8 cellular contexts compared by ENCODE assay signal in the genomic region with DNA sequence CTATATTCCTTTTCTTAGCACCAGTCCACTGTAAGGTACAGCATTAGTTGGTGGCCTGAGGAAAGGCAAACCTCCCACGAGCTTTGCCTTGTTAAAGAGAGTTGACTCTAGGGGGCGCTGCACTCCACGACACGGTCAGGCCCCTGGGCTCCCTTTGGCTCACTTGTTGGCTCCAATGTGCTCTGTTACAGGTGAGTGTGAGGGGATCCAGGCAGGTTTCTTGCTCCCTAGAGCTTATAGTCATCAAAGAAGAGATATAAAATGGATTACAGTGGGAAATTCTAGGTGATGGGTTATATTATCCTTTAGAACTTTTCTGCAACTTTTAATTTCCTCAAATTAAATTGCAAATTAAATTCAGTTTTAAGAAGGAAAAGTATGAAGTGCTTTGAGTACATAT. TPM values are rescaled to one million over a fixed set of nuclear protein-coding genes. Genes with fewer than 3 reads are reported as not detected.
DNase-seq lines count a peak whose midpoint lies in the region; ATAC-seq and TF ChIP-seq lines count a peak whose summit lies in the region.

No MANE protein-coding gene starts in this region.

- intact Hi-C loops in mammary epithelial cell (cut with micrococcal nuclease) = loop anchor here (1.0 to 2.0 kb wide), 8 partner anchors 88 to 433 kb away; partner anchors contain the start of genes CATSPERG and DPF1

- no peak for DNase-seq in BJ (ENCODE audit: low read depth)
- peak; percentile 97 for DNase-seq in GM23338 (ENCODE audit: low spot score)
- peak; percentile 81 for DNase-seq in NCI-H2196 treated with DMSO at 0.1 percent for 48 hours (lab: John Stamatoyannopoulos, UW; ENCODE audit: unreplicated experiment)
- DNase-seq in mammary epithelial cell = peak; percentile 66
- peak; percentile 90 for DNase-seq in islet precursor cell
- DNase-seq in stimulated activated CD4-positive, alpha-beta T cell treated with anti-CD3 and anti-CD28 coated beads, Interleukin-1b, Interleukin-23, amount 100 ng/mL, for 4 hours (ENCODE audit: low read depth in 2 of 2) = peak; percentile 65 to 83

- H2AFZ ChIP-seq in GM23338 (no peak overlapping the region), mammary epithelial cell (ENCODE audit: low read depth, low read length) (no peak overlapping the region)

- dilution Hi-C loops in mammary epithelial cell (cut with HindIII; ENCODE audit: low sequenced_read_pairs) = no loop called here

- no peaks in the 10 kb centered on the region for H3K9me3 ChIP-seq in mammary epithelial cell (replicated peaks; ENCODE audit: insufficient read depth, low read length)

- peak; percentile 25 for ATAC-seq in GM23338
- no peak for ATAC-seq in HG03025 (IDR thresholded peaks at IDR 0.05; ENCODE audit: low FRiP score, unreplicated experiment)

- no TSS peak for BruUV-seq in mammary epithelial cell (replicated peaks; lab: Mats Ljungman, UMichigan)

- H4K20me1 ChIP-seq in GM23338 (replicated peaks; ENCODE audit: insufficient read depth) (no peaks in the 10 kb centered on the region), mammary epithelial cell (ENCODE audit: insufficient read depth, low read length) (no peaks in the 10 kb centered on the region)

- 0% methylated on average over 4 of the region's 4 CpGs for WGBS in mammary epithelial cell (ENCODE audit: low coverage, missing lambda C conversion rate)

- no peak overlapping the region for H3K27ac ChIP-seq in GM23338 (ENCODE audit: low read depth)
- no peak overlapping the region for H3K27ac ChIP-seq in mammary epithelial cell (ENCODE audit: insufficient read depth, low read depth, low read length)

- peaks cover 6% of the 10 kb centered on the region; the same call in 1 of the 2 replicates for H3F3A ChIP-seq in GM23338 (replicated peaks; ENCODE audit: low read depth)

- no peaks in the 10 kb centered on the region; the same call in 1 of the 3 replicates for H3K9me3 Mint-ChIP-seq in GM23338

- H3K4me1 ChIP-seq in GM23338 (ENCODE audit: insufficient read depth) = peaks cover 9% of the 10 kb centered on the region
- peaks cover 7% of the 10 kb centered on the region for H3K4me1 ChIP-seq in mammary epithelial cell (ENCODE audit: insufficient read depth, low read length)

- H3K27me3 ChIP-seq in BJ (ENCODE audit: control insufficient read depth, insufficient read depth, low read length) = no peaks in the 10 kb centered on the region
- H3K27me3 ChIP-seq in GM23338 (ENCODE audit: insufficient read depth) = no peaks in the 10 kb centered on the region
- no peaks in the 10 kb centered on the region for H3K27me3 ChIP-seq in mammary epithelial cell (ENCODE audit: insufficient read depth, low read length)

- H3K4me2 ChIP-seq in GM23338 (no peak overlapping the region), mammary epithelial cell (ENCODE audit: insufficient read depth, low read depth, low read length) (no peak overlapping the region)

- H3K27me3 Mint-ChIP-seq in GM23338 (ENCODE audit: insufficient read depth, low read depth, poor library complexity) = peaks cover 3% of the 10 kb centered on the region

- no peak overlapping the region for H3K27ac Mint-ChIP-seq in GM23338

- H3K9me2 ChIP-seq in GM23338 (ENCODE audit: insufficient read depth) = no peaks in the 10 kb centered on the region

- CTCF ChIA-PET in BJ (lab: Yijun Ruan, JAX) = interaction anchor here (0.6 to 4.9 kb wide), 72 partner anchors 9 to 489 kb away, joined by 3 to 31 read pairs (median 5); partner anchors contain the start of genes CATSPERG and GGN
- CTCF ChIA-PET in mammary epithelial cell (lab: Charles Lee; ENCODE audit: low non-redundant PET) = interaction anchor here (0.5 to 1.2 kb wide), 12 partner anchors 8 to 433 kb away, joined by 3 to 5 read pairs (median 3); partner anchors contain the start of gene CATSPERG

- no peaks in the 10 kb centered on the region for H3K36me3 ChIP-seq in BJ (ENCODE audit: control insufficient read depth, insufficient read depth, low read length)
- H3K36me3 ChIP-seq in GM23338 (ENCODE audit: insufficient read depth) = no peaks in the 10 kb centered on the region
- no peaks in the 10 kb centered on the region for H3K36me3 ChIP-seq in mammary epithelial cell (ENCODE audit: insufficient read depth, low read length)

- H3K79me2 ChIP-seq in GM23338 (replicated peaks; ENCODE audit: insufficient read depth) = peaks cover 3% of the 10 kb centered on the region
- peaks cover 6% of the 10 kb centered on the region for H3K79me2 ChIP-seq in mammary epithelial cell (ENCODE audit: insufficient read depth, low read length)

- POLR2A ChIA-PET in BJ (lab: Charles Lee) = interaction anchor here (0.5 kb wide), 1 partner anchor 330 kb away, joined by 3 read pairs; no protein-coding TSS in a partner anchor

- H3K9ac ChIP-seq in mammary epithelial cell (ENCODE audit: insufficient read depth, low read length) = no peak overlapping the region

- TF ChIP-seq CTCF in BJ (IDR thresholded peaks at IDR 0.05; ENCODE audit: insufficient read depth, low read depth, low read length) (peak; percentile 85), GM23338 (conservative IDR thresholded peaks at IDR 0.05; ENCODE audit: low read depth in 2 of 2) (peak; percentile 95 to 98), WI38 (IDR thresholded peaks at IDR 0.05; ENCODE audit: low read depth, low read length) (peak; percentile 74), mammary epithelial cell (conservative IDR thresholded peaks at IDR 0.05 in 1 of 2, IDR thresholded peaks at IDR 0.05 in 1 of 2; ENCODE audit: extremely low read depth in 1 of 2, insufficient read depth in 1 of 2, low read depth in 1 of 2, low read length in 2 of 2) (peak; percentile 80 to 88)

- H3K4me3 ChIP-seq in BJ (ENCODE audit: low read depth, low read length) = no peak overlapping the region
- no peak overlapping the region for H3K4me3 ChIP-seq in GM23338
- no peak overlapping the region for H3K4me3 ChIP-seq in WI38 (ENCODE audit: low read depth, low read length)
- H3K4me3 ChIP-seq in mammary epithelial cell (replicated peaks in 1 of 3; ENCODE audit: insufficient read depth in 1 of 3, low read depth in 2 of 3, low read length in 3 of 3) = no peak overlapping the region

- H3K4me3 Mint-ChIP-seq in GM23338 = no peak overlapping the region

- H3K4me1 Mint-ChIP-seq in GM23338 = peaks cover 10% of the 10 kb centered on the region

- H3K36me3 Mint-ChIP-seq in GM23338 (ENCODE audit: low read depth) = no peaks in the 10 kb centered on the region

- in situ Hi-C loops in mammary epithelial cell (cut with MboI; ENCODE audit: low sequenced_read_pairs in 2 of 2) = loop anchor here (10.0 kb wide), 4 partner anchors 82 to 432 kb away; partner anchors contain the start of gene CATSPERG (in 1 of the 2)

TF ChIP-seq in GM23338, 12 proteins besides CTCF, POLR2A, EP300 and RAD21:
- TF ChIP-seq, protein P1, sequence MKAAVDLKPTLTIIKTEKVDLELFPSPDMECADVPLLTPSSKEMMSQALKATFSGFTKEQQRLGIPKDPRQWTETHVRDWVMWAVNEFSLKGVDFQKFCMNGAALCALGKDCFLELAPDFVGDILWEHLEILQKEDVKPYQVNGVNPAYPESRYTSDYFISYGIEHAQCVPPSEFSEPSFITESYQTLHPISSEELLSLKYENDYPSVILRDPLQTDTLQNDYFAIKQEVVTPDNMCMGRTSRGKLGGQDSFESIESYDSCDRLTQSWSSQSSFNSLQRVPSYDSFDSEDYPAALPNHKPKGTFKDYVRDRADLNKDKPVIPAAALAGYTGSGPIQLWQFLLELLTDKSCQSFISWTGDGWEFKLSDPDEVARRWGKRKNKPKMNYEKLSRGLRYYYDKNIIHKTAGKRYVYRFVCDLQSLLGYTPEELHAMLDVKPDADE (IDR thresholded peaks at IDR 0.05) = no peak
TF ChIP-seq in GM23338: peak in this region for 0.

RNA-seq across cellular contexts. Expression of gene WDR87, which starts 3.7 kb away (rescaled TPM):
- polyA plus RNA-seq in BJ (2011; rRNA removed) = not detected in 2 replicates
- not detected in 2 replicates for polyA minus RNA-seq in BJ (2011; rRNA and poly(A)+ RNA removed)
- not detected in 2 replicates for total RNA-seq in GM23338 (2014; rRNA removed; shearing (Covaris generic))
- 0.02 TPM in 1 of 2 replicates, not detected in the other for polyA plus RNA-seq in GM23338 (2016; fragmentation: Nextera tagmentation; extraction: Ambion mirVana)
- total RNA-seq in mammary epithelial cell = not detected
- polyA plus RNA-seq in mammary epithelial cell = not detected
- not detected for polyA minus RNA-seq in mammary epithelial cell

RNA-seq across cellular contexts. Expression of gene SIPA1L3, which starts 4.3 kb away (rescaled TPM):
- polyA plus RNA-seq in BJ (2011; rRNA removed) (4.0 and 4.5 TPM in 2 replicates), GM23338 (2016; fragmentation: Nextera tagmentation; extraction: Ambion mirVana) (7.6 and 15.7 TPM in 2 replicates), mammary epithelial cell (8.5 TPM)
- polyA minus RNA-seq in BJ (2011; rRNA and poly(A)+ RNA removed) = 19.9 and 20.4 TPM in 2 replicates
- total RNA-seq in GM23338 (2014; rRNA removed; shearing (Covaris generic)) = 42.3 and 54.1 TPM in 2 replicates
- total RNA-seq in mammary epithelial cell = 10 to 100 TPM; 29.3 to 38.5 TPM
- 52.1 TPM for polyA minus RNA-seq in mammary epithelial cell
